In the genomic region with DNA sequence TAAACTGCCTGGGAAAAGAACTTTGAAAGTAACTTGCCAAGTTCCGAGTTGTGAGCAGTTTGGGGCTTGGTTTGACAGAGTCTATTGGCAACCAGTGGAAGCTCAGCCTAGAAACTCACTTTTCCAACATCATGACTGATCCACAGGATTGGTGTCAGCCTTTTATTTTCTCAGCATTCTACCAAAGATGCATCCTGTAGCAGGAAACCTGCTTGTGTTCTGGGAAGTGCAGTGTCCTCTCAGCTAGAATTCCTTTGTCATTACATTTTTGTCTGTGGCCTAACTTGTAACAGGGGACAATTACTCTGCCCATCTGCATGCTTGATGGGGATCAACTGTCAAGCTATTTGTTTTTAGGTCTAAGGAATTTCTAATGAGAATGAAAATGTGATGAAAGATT, we compare ENCODE assay signal across 15 cellular contexts.
"Had no signal": no experiment of that assay in that cellular context is flagged by ENCODE, and none has a peak within 500 bp of the region (broad histone marks: within the 10 kb centered on the region; RNA-seq: fewer than 3 reads in every experiment).

No MANE protein-coding gene starts in this region.

- H3K4me3 Mint-ChIP-seq: activated CD4-positive, alpha-beta T cell treated with anti-CD3 and anti-CD28 coated beads, Interleukin-2, amount 10 ng/mL, durations not matched to agents 24 days and 14 days; effector memory CD8-positive, alpha-beta T cell; stimulated activated naive B cell treated with anti-CD40 and anti-IgM and Interleukin-4, amounts not matched to agents 10 μg/mL and 1 μg/mL and 100 μg/mL, for 72 hours had no signal

- H3K27me3 Mint-ChIP-seq: activated CD4-positive, alpha-beta T cell treated with anti-CD3 and anti-CD28 coated beads, Interleukin-2, amount 10 ng/mL, durations not matched to agents 24 days and 14 days; effector memory CD8-positive, alpha-beta T cell; stimulated activated naive B cell treated with anti-CD40 and anti-IgM and Interleukin-4, amounts not matched to agents 10 μg/mL and 1 μg/mL and 100 μg/mL, for 72 hours; type B pancreatic cell had no signal

- H3K9me3 ChIP-seq: left lung had no signal

- H3K4me3 ChIP-seq: left lung had no signal

- H3K36me3 ChIP-seq: left lung had no signal

- DNase-seq: activated CD4-positive, alpha-beta T cell treated with anti-CD3 and anti-CD28 coated beads, Interleukin-2, amount 10 ng/mL, durations not matched to agents 24 days and 14 days; activated CD4-positive, CD25-positive, alpha-beta regulatory T cell; activated CD8-positive, alpha-beta memory T cell treated with anti-CD3 and anti-CD28 coated beads, Interleukin-2, amount 50 U/mL, for 48 hours; activated naive CD4-positive, alpha-beta T cell; anterior cingulate cortex; cerebellar nuclear complex; effector memory CD8-positive, alpha-beta T cell; left lung; midbrain; stimulated activated CD4-positive, alpha-beta T cell treated with anti-CD3 and anti-CD28 coated beads, Interleukin-15, amount 100 ng/mL, for 24 hours; stimulated activated CD4-positive, alpha-beta T cell treated with anti-CD3 and anti-CD28 coated beads, Interleukin-4, amount 100 ng/mL, for 1 hour; stimulated activated naive B cell treated with anti-CD40 and anti-IgM and Interleukin-4, amounts not matched to agents 10 μg/mL and 1 μg/mL and 100 μg/mL, for 72 hours had no signal

- H3K27me3 ChIP-seq: left lung had no signal

- FAIRE-seq: frontal cortex, islet of Langerhans had no signal

- H3K36me3 Mint-ChIP-seq: stimulated activated naive B cell treated with anti-CD40 and anti-IgM and Interleukin-4, amounts not matched to agents 10 μg/mL and 1 μg/mL and 100 μg/mL, for 72 hours had no signal

- H3K27ac Mint-ChIP-seq: activated CD4-positive, alpha-beta T cell treated with anti-CD3 and anti-CD28 coated beads, Interleukin-2, amount 10 ng/mL, durations not matched to agents 24 days and 14 days; effector memory CD8-positive, alpha-beta T cell; stimulated activated naive B cell treated with anti-CD40 and anti-IgM and Interleukin-4, amounts not matched to agents 10 μg/mL and 1 μg/mL and 100 μg/mL, for 72 hours; type B pancreatic cell had no signal

- H3K9me3 Mint-ChIP-seq: activated CD4-positive, alpha-beta T cell treated with anti-CD3 and anti-CD28 coated beads, Interleukin-2, amount 10 ng/mL, durations not matched to agents 24 days and 14 days; effector memory CD8-positive, alpha-beta T cell; stimulated activated naive B cell treated with anti-CD40 and anti-IgM and Interleukin-4, amounts not matched to agents 10 μg/mL and 1 μg/mL and 100 μg/mL, for 72 hours; type B pancreatic cell had no signal
